In genomic region chr3:18363367-18363766, GRCh38 we compare ENCODE assay signal across 18 cellular contexts.
DNase-seq lines count a peak whose midpoint lies in the region; ATAC-seq and TF ChIP-seq lines count a peak whose summit lies in the region.
"Had no signal": no experiment of that assay in that cellular context is flagged by ENCODE, and none has a peak within 500 bp of the region (broad histone marks: within the 10 kb centered on the region; RNA-seq: fewer than 3 reads in every experiment).

No MANE protein-coding gene starts in this region.

- H3K27ac Mint-ChIP-seq in activated CD8-positive, alpha-beta memory T cell treated with anti-CD3 and anti-CD28 coated beads, Interleukin-2, amount 10 ng/mL, durations not matched to agents 7 days and 5 days, result peak overlapping the region; percentile 27
- peak overlapping the region; percentile 4 to 41 for H3K27ac Mint-ChIP-seq in T-cell

- ATAC-seq in activated CD8-positive, alpha-beta memory T cell treated with anti-CD3 and anti-CD28 coated beads, Interleukin-2, amount 10 ng/mL, durations not matched to agents 7 days and 5 days, result peak; percentile 36
- peak; percentile 35; the same call in 1 of the 3 replicates for ATAC-seq in DND-41 (ENCODE audit: insufficient read depth, low read depth)
- ATAC-seq in T-cell (replicated peaks in 1 of 4), result peak in 1 of 4 experiments; percentile 17
- ATAC-seq in HG02798 (IDR thresholded peaks at IDR 0.05; ENCODE audit: poor library complexity, unreplicated experiment), result no peak
- ATAC-seq: HCT116, K562 had no signal

- H3K4me2 ChIP-seq in DND-41 (ENCODE audit: insufficient read depth, low read length), result no peak overlapping the region
- H3K4me2 ChIP-seq: PC-9 had no signal

- H3K9me3 ChIP-seq in DND-41 (ENCODE audit: insufficient read depth, low read length, severe bottlenecking), result no peaks in the 10 kb centered on the region
- H3K9me3 ChIP-seq in iPS-15b (ENCODE audit: control insufficient read depth, insufficient read depth, low read length), result no peaks in the 10 kb centered on the region

- no peak overlapping the region for H3K27ac ChIP-seq in DND-41 (ENCODE audit: low read length)
- H3K27ac ChIP-seq: PC-9 had no signal

- H2AFZ ChIP-seq in DND-41 (ENCODE audit: low read depth, low read length), result no peak overlapping the region
- H2AFZ ChIP-seq: PC-9 had no signal

- peaks cover 65% of the 10 kb centered on the region for H3K36me3 ChIP-seq in DND-41 (ENCODE audit: insufficient read depth, low read length)
- no peaks in the 10 kb centered on the region for H3K36me3 ChIP-seq in iPS-15b (ENCODE audit: control insufficient read depth, insufficient read depth, low read length)

- no peaks in the 10 kb centered on the region for H3K27me3 ChIP-seq in DND-41 (ENCODE audit: insufficient read depth, low read length, poor library complexity)
- no peaks in the 10 kb centered on the region for H3K27me3 ChIP-seq in iPS-15b (ENCODE audit: control insufficient read depth, insufficient read depth, low read length)

- POLR2A ChIA-PET in T-cell (lab: Charles Lee), result interaction anchor here in 1 of 2 donors (0.5 kb wide), 1 partner anchor 1101 kb away, joined by 6 read pairs; no protein-coding TSS in a partner anchor

- no peak overlapping the region for H3K4me3 ChIP-seq in DND-41 (ENCODE audit: low read depth in 1 of 2, low read length in 2 of 2)
- no peak overlapping the region for H3K4me3 ChIP-seq in iPS-15b (ENCODE audit: low read depth, low read length)
- H3K4me3 ChIP-seq: K562, PC-9 had no signal

- H3K4me1 ChIP-seq in DND-41 (ENCODE audit: insufficient read depth, low read length) (no peaks in the 10 kb centered on the region), iPS-15b (ENCODE audit: control insufficient read depth, insufficient read depth, low read length) (peaks cover 10% of the 10 kb centered on the region)

- H3K9ac ChIP-seq in DND-41 (ENCODE audit: low read depth, low read length) (no peak overlapping the region), iPS-15b (ENCODE audit: low read depth, low read length) (peak overlapping the region; percentile 26)

- H3K4me1 Mint-ChIP-seq in activated CD8-positive, alpha-beta memory T cell treated with anti-CD3 and anti-CD28 coated beads, Interleukin-2, amount 10 ng/mL, durations not matched to agents 7 days and 5 days, result peaks cover 20% of the 10 kb centered on the region
- peaks cover 58 to 84% (median 66%) of the 10 kb centered on the region in 3 donors for H3K4me1 Mint-ChIP-seq in T-cell

- H3K4me3 Mint-ChIP-seq in activated CD8-positive, alpha-beta memory T cell treated with anti-CD3 and anti-CD28 coated beads, Interleukin-2, amount 10 ng/mL, durations not matched to agents 7 days and 5 days, result no peak overlapping the region
- no peak overlapping the region for H3K4me3 Mint-ChIP-seq in T-cell

- no peaks in the 10 kb centered on the region for H3K27me3 Mint-ChIP-seq in activated CD8-positive, alpha-beta memory T cell treated with anti-CD3 and anti-CD28 coated beads, Interleukin-2, amount 10 ng/mL, durations not matched to agents 7 days and 5 days
- no peaks in the 10 kb centered on the region for H3K27me3 Mint-ChIP-seq in T-cell

- TF ChIP-seq CTCF in DND-41 (IDR thresholded peaks at IDR 0.05; ENCODE audit: borderline replicate concordance, extremely low read depth, low read length, poor library complexity, severe bottlenecking), result no peak

- no peaks in the 10 kb centered on the region for H4K20me1 ChIP-seq in DND-41 (ENCODE audit: insufficient read depth, low read length)

- no peak for DNase-seq in activated CD8-positive, alpha-beta memory T cell treated with anti-CD3 and anti-CD28 coated beads, Interleukin-2, amount 10 ng/mL, durations not matched to agents 7 days and 5 days
- DNase-seq in activated CD8-positive, alpha-beta memory T cell treated with anti-CD3 and anti-CD28 coated beads, Interleukin-2, amount 50 U/mL, for 4 hours, result no peak
- no peak for DNase-seq in DND-41
- DNase-seq in T-cell, result no peak
- no peak for DNase-seq in NK-92 (lab: John Stamatoyannopoulos, UW; ENCODE audit: unreplicated experiment)
- DNase-seq: AML-193, DMS79 treated with DMSO at 0.1 percent for 48 hours, GDM1, NCI-H1092, NCI-H1694, NCI-H2107, NCI-H446, NCI-H748 treated with DMSO at 0.1 percent for 48 hours, PC-9 had no signal

- CTCF ChIA-PET in activated CD8-positive, alpha-beta memory T cell treated with anti-CD3 and anti-CD28 coated beads, Interleukin-2, amount 10 ng/mL, durations not matched to agents 7 days and 5 days (lab: Charles Lee), result no interaction called here
- CTCF ChIA-PET in T-cell (lab: Charles Lee), result interaction anchor here (0.6 to 0.7 kb wide), 3 partner anchors 24 to 1536 kb away, joined by 3 to 7 read pairs (median 4); no protein-coding TSS in a partner anchor

- no peaks in the 10 kb centered on the region for H3K9me3 Mint-ChIP-seq in activated CD8-positive, alpha-beta memory T cell treated with anti-CD3 and anti-CD28 coated beads, Interleukin-2, amount 10 ng/mL, durations not matched to agents 7 days and 5 days (ENCODE audit: low read depth)
- H3K9me3 Mint-ChIP-seq in T-cell, result no peaks in the 10 kb centered on the region

- no peaks in the 10 kb centered on the region; the same call in 1 of the 2 replicates for H3K79me2 ChIP-seq in DND-41 (ENCODE audit: insufficient read depth, low read length)

- H3K36me3 Mint-ChIP-seq in activated CD8-positive, alpha-beta memory T cell treated with anti-CD3 and anti-CD28 coated beads, Interleukin-2, amount 10 ng/mL, durations not matched to agents 7 days and 5 days, result peaks cover 60% of the 10 kb centered on the region
- peaks cover 78% of the 10 kb centered on the region for H3K36me3 Mint-ChIP-seq in T-cell
